Comparison of ENCODE assay signal across 8 cellular contexts in genomic region chr2:74199275-74199701, GRCh38. TPM values are rescaled to one million over a fixed set of nuclear protein-coding genes. Genes with fewer than 3 reads are reported as not detected.
DNase-seq lines count a peak whose midpoint lies in the region; ATAC-seq and TF ChIP-seq lines count a peak whose summit lies in the region.

No MANE protein-coding gene starts in this region.

- H3K4me1 Mint-ChIP-seq in CD8-positive, alpha-beta T cell (ENCODE audit: low read depth): peaks cover 26% of the 10 kb centered on the region

- H3K18ac ChIP-seq in neuronal stem cell (ENCODE audit: low read length): no peak overlapping the region

- H3K9ac ChIP-seq in NT2/D1 (ENCODE audit: insufficient read length, low read depth): peak overlapping the region; percentile 99
- peak overlapping the region; percentile 51 for H3K9ac ChIP-seq in endocrine pancreas (ENCODE audit: control insufficient read depth, insufficient read depth, low read length)
- peak overlapping the region; percentile 74 for H3K9ac ChIP-seq in neuronal stem cell (ENCODE audit: low read depth, low read length, poor library complexity)

- no peak overlapping the region for H4K8ac ChIP-seq in neuronal stem cell (ENCODE audit: low read depth, low read length)

- no peak overlapping the region for H3K4ac ChIP-seq in neuronal stem cell (ENCODE audit: low read length)

- ATAC-seq in CD8-positive, alpha-beta T cell: peak; percentile 3
- ATAC-seq in HG03108 (IDR thresholded peaks at IDR 0.05; ENCODE audit: unreplicated experiment) (no peak), HG03175 (IDR thresholded peaks at IDR 0.05; ENCODE audit: unreplicated experiment) (no peak), GM18868 (IDR thresholded peaks at IDR 0.05; ENCODE audit: unreplicated experiment) (no peak)

- POLR2A ChIA-PET in CD8-positive, alpha-beta T cell (lab: Charles Lee): interaction anchor here (0.6 to 4.5 kb wide), 11 partner anchors 8 to 965 kb away, joined by 3 to 41 read pairs (median 3); partner anchors contain the start of genes CCT7, MOB1A and STAMBP

- no peak overlapping the region for H2BK5ac ChIP-seq in neuronal stem cell (ENCODE audit: low read length)

- CTCF ChIA-PET in CD8-positive, alpha-beta T cell (lab: Charles Lee): interaction anchor here (1.1 to 2.3 kb wide), 8 partner anchors 8 to 375 kb away, joined by 3 to 15 read pairs (median 5); partner anchors contain the start of genes BOLA3 and MOB1A

- peak overlapping the region; percentile 98 for H3K4me3 Mint-ChIP-seq in CD8-positive, alpha-beta T cell

- H3K27ac Mint-ChIP-seq in CD8-positive, alpha-beta T cell: peak overlapping the region; percentile 99

- H3K27ac ChIP-seq in CD8-positive, alpha-beta T cell (ENCODE audit: low read depth, low read length): peak overlapping the region; percentile 87
- H3K27ac ChIP-seq in neuronal stem cell (replicated peaks; ENCODE audit: low read length): no peak overlapping the region

- no peak overlapping the region for H2BK15ac ChIP-seq in neuronal stem cell (ENCODE audit: low read length)

- no peaks in the 10 kb centered on the region for H3K9me3 Mint-ChIP-seq in CD8-positive, alpha-beta T cell

- peaks cover 17% of the 10 kb centered on the region for H3K4me1 ChIP-seq in CD8-positive, alpha-beta T cell (ENCODE audit: insufficient read depth, low read length)
- no peaks in the 10 kb centered on the region for H3K4me1 ChIP-seq in NT2/D1 (ENCODE audit: insufficient read depth, insufficient read length)
- H3K4me1 ChIP-seq in endocrine pancreas (ENCODE audit: control insufficient read depth, insufficient read depth, low read length): no peaks in the 10 kb centered on the region
- H3K4me1 ChIP-seq in neuronal stem cell (ENCODE audit: control insufficient read depth in 2 of 2, insufficient read depth in 1 of 2, low read depth in 1 of 2, low read length in 2 of 2): peaks cover 2 to 3% of the 10 kb centered on the region in 2 donors

- no peak overlapping the region for H3K14ac ChIP-seq in neuronal stem cell (ENCODE audit: low read length)

- H3K9me3 ChIP-seq in CD8-positive, alpha-beta T cell (ENCODE audit: low read length): no peaks in the 10 kb centered on the region
- no peaks in the 10 kb centered on the region for H3K9me3 ChIP-seq in NT2/D1 (ENCODE audit: insufficient read depth, low read length)
- no peaks in the 10 kb centered on the region for H3K9me3 ChIP-seq in endocrine pancreas (ENCODE audit: control insufficient read depth, low read length)
- no peaks in the 10 kb centered on the region for H3K9me3 ChIP-seq in neuronal stem cell (replicated peaks in 1 of 2; ENCODE audit: control insufficient read depth in 2 of 2, insufficient read depth in 1 of 2, low read depth in 1 of 2, low read length in 2 of 2)

- peaks cover 4% of the 10 kb centered on the region for H3K36me3 Mint-ChIP-seq in CD8-positive, alpha-beta T cell

- H4K91ac ChIP-seq in neuronal stem cell (ENCODE audit: low read depth, low read length, poor library complexity): no peak overlapping the region

- no peaks in the 10 kb centered on the region for H3K27me3 Mint-ChIP-seq in CD8-positive, alpha-beta T cell (ENCODE audit: low read depth)

- intact Hi-C loops in CD8-positive, alpha-beta T cell (cut with DNase I, micrococcal nuclease): loop anchor here (2.0 to 10.0 kb wide), 6 partner anchors 197 to 984 kb away; partner anchors contain the start of genes AUP1 (in 1 of the 2), CCT7 (in 1 of the 2), DGUOK (in 1 of the 2) and HTRA2 (in 1 of the 2)

- no peak overlapping the region for H3K23ac ChIP-seq in neuronal stem cell (ENCODE audit: low read depth, low read length, poor library complexity)

- H2BK12ac ChIP-seq in neuronal stem cell (ENCODE audit: low read length): no peak overlapping the region

- no peaks in the 10 kb centered on the region for H3K79me1 ChIP-seq in neuronal stem cell (ENCODE audit: low read depth, low read length)

- H3K27me3 ChIP-seq in CD8-positive, alpha-beta T cell (ENCODE audit: insufficient read depth, low read length): no peaks in the 10 kb centered on the region
- H3K27me3 ChIP-seq in NT2/D1 (ENCODE audit: insufficient read depth, insufficient read length) (no peaks in the 10 kb centered on the region), endocrine pancreas (ENCODE audit: control insufficient read depth, insufficient read depth, low read length) (no peaks in the 10 kb centered on the region), neuronal stem cell (ENCODE audit: control insufficient read depth in 3 of 3, insufficient read depth in 3 of 3, low read depth in 1 of 3, low read length in 3 of 3) (peaks cover 0 to 3% (median 0%) of the 10 kb centered on the region in 3 experiments)

- H3K36me3 ChIP-seq in CD8-positive, alpha-beta T cell (ENCODE audit: insufficient read depth, low read length): no peaks in the 10 kb centered on the region
- H3K36me3 ChIP-seq in NT2/D1 (ENCODE audit: insufficient read depth, insufficient read length, low read length) (peaks cover 30% of the 10 kb centered on the region), endocrine pancreas (ENCODE audit: control insufficient read depth, insufficient read depth, low read length) (no peaks in the 10 kb centered on the region), neuronal stem cell (replicated peaks in 1 of 2; ENCODE audit: control insufficient read depth in 2 of 2, insufficient read depth in 2 of 2, low read length in 2 of 2) (peaks cover 0 to 33% of the 10 kb centered on the region in 2 donors)

- peak overlapping the region; percentile 97 for H2AFZ ChIP-seq in neuronal stem cell (ENCODE audit: low read length)

- H3K4me3 ChIP-seq in CD8-positive, alpha-beta T cell (ENCODE audit: low read depth, low read length): peak overlapping the region; percentile 86
- H3K4me3 ChIP-seq in NT2/D1 (ENCODE audit: insufficient read length, low read depth) (peak overlapping the region; percentile 88), endocrine pancreas (ENCODE audit: control insufficient read depth, insufficient read depth, low read length) (peak overlapping the region; percentile 27), neuronal stem cell (ENCODE audit: low read length in 2 of 2) (peak overlapping the region; percentile 94 to 98)

- H2AK5ac ChIP-seq in neuronal stem cell (ENCODE audit: low read depth, low read length): no peak overlapping the region

- no peak overlapping the region for H2BK120ac ChIP-seq in neuronal stem cell (ENCODE audit: low read depth, low read length)

- no peak for TF ChIP-seq CTCF in CD8-positive, alpha-beta T cell (IDR thresholded peaks at IDR 0.05)

- DNase-seq in CD8-positive, alpha-beta T cell: no peak
- DNase-seq in NT2/D1 (ENCODE audit: low read depth, low spot score) (no peak), neuronal stem cell (ENCODE audit: low spot score) (no peak), kidney tubule cell (ENCODE audit: low spot score) (no peak)

- peak overlapping the region; percentile 98 for H3K4me2 ChIP-seq in neuronal stem cell (ENCODE audit: insufficient read depth, low read length, poor library complexity, severe bottlenecking)

- no CpG with 5 or more reads among the region's 20 CpGs for WGBS in neuronal stem cell (ENCODE audit: extremely low coverage in 2 of 2, insufficient read length in 2 of 2, insufficient replicate concordance in 1 of 2), 2 donors

RNA-seq across cellular contexts. Expression of gene MTHFD2, which starts 0.9 kb away (rescaled TPM):
- total RNA-seq in CD8-positive, alpha-beta T cell: 10 to 100 TPM; 25.8 to 26.7 TPM
- polyA plus RNA-seq in neuronal stem cell (2013, experiment 1 of 2): 56.1 TPM
- 58.1 TPM for polyA plus RNA-seq in neuronal stem cell (2013, experiment 2 of 2)

RNA-seq across cellular contexts. Expression of gene MOB1A, which starts 20.6 kb away (rescaled TPM):
- total RNA-seq in CD8-positive, alpha-beta T cell: 100 to 1,000 TPM; 181 to 197 TPM
- 73.6 TPM for polyA plus RNA-seq in neuronal stem cell (2013, experiment 1 of 2)
- 76.4 TPM for polyA plus RNA-seq in neuronal stem cell (2013, experiment 2 of 2)

RNA-seq across cellular contexts. Expression of gene BOLA3, which starts 51.6 kb away (rescaled TPM):
- 10 to 100 TPM in 1 of 2 experiments, 1 to 10 TPM in 1; 9.9 to 10.1 TPM for total RNA-seq in CD8-positive, alpha-beta T cell
- polyA plus RNA-seq in neuronal stem cell (2013, experiment 1 of 2): 69.7 TPM
- 67.9 TPM for polyA plus RNA-seq in neuronal stem cell (2013, experiment 2 of 2)

Comparison
In these comparisons a context has a peak if more than half of its experiments do, and no peak if none do; other contexts are left out.
1. H3K4me3 ChIP-seq: peak in every context shown above with its lines; median percentile 96 in neuronal stem cell; 88 in NT2/D1; 86 in CD8-positive, alpha-beta T cell; 27 in endocrine pancreas.